In the genomic region with DNA sequence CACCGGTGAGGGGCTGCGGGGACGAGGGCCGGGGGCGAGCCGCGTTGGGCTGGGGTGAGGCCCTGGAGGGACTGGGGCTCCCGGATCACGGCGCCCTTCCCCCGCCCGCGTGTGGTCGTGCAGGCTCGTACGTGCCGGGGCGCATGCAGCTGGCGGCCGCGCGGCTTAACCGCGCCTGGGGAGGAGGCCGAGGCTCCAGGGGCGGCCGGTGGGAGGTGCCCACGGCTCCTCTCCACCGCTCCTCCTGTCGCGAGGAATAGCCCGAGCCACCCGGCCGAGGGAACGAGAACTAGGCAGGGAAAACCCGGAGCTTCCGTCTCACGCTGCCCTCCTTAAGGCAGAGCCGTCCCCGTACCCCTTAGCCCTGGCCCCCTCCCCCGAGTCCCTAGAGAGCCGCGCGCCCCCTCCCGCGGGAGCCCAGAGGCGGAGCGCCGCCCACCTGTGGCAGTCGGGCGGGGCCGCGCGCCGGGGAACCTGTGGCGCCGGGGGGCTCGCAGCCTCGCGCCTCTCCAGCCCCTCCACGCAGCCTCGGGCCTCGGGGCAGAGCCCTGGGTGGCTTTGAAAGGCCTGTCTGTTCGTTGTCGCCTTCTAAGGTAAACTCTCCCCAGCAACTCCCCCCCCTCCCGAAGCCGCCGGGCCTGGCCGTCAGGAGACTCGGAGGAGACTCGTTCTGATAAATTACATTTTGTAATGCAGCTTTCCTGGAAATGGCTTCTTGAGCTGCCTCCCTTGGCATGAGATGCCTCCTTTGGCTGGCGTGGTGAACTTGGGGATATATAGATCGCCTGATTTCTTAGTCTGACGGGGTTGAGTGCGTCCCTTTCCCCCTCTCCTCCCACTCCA, we compare ENCODE assay signal across 8 cellular contexts. TPM values are rescaled to one million over a fixed set of nuclear protein-coding genes. Genes with fewer than 3 reads are reported as not detected.
DNase-seq lines count a peak whose midpoint lies in the region; ATAC-seq and TF ChIP-seq lines count a peak whose summit lies in the region.

No MANE protein-coding gene starts in this region.

- no peak for TF ChIP-seq CTCF in brain microvascular endothelial cell (IDR thresholded peaks at IDR 0.05; ENCODE audit: low read depth, low read length, missing control alignments)

- H3K36me3 ChIP-seq in SK-N-MC (ENCODE audit: insufficient read depth, low read length) (no peaks in the 10 kb centered on the region), brain microvascular endothelial cell (replicated peaks) (no peaks in the 10 kb centered on the region)

- in situ Hi-C loops in brain microvascular endothelial cell (cut with HindIII; ENCODE audit: low pct_ligation_motif_present, low sequenced_read_pairs): no loop called here

- no peaks in the 10 kb centered on the region for H3K9me3 ChIP-seq in SK-N-MC (ENCODE audit: low read depth, low read length)

- peak overlapping the region; percentile 91 for H3K4me3 ChIP-seq in SK-N-MC
- peak overlapping the region; percentile 60 for H3K4me3 ChIP-seq in brain microvascular endothelial cell (ENCODE audit: low read depth, low read length)

- H3K27me3 ChIP-seq in brain microvascular endothelial cell (replicated peaks): no peaks in the 10 kb centered on the region

- H3K9ac ChIP-seq in SK-N-MC (ENCODE audit: insufficient read length): peak overlapping the region; percentile 61

- H3K27ac ChIP-seq in SK-N-MC (peak overlapping the region; percentile 50; the same call in 1 of the 2 replicates), brain microvascular endothelial cell (no peak overlapping the region)

- ATAC-seq in GM19455 (IDR thresholded peaks at IDR 0.05; ENCODE audit: unreplicated experiment) (peak; percentile 67), HG03521 (IDR thresholded peaks at IDR 0.05; ENCODE audit: unreplicated experiment) (peak; percentile 42)

- peak; percentile 6 for DNase-seq in DMS79 (lab: John Stamatoyannopoulos, UW)
- peak; percentile 16 for DNase-seq in SK-N-MC (ENCODE audit: low read depth, low spot score)
- no peak for DNase-seq in brain microvascular endothelial cell
- peak; percentile 51 for DNase-seq in iPS-NIHi7 (ENCODE audit: extremely low spot score)
- DNase-seq in stimulated activated CD4-positive, alpha-beta T cell treated with anti-CD3 and anti-CD28 coated beads, Interleukin-12 subunit alpha, Interleukin-12 subunit beta, amount 100 ng/mL, for 4 hours: peak; percentile 28
- DNase-seq in mesenteric fat pad (ENCODE audit: low spot score): no peak

RNA-seq across cellular contexts. Expression of gene AK4, which starts 0.8 kb away (rescaled TPM):
- 101 TPM for total RNA-seq in mesenteric fat pad

Comparison
In these comparisons a context has a peak if more than half of its experiments do, and no peak if none do; other contexts are left out.
1. DNase-seq: peak in DMS79 (single experiment), SK-N-MC (single experiment), iPS-NIHi7 (single experiment) and stimulated activated CD4-positive, alpha-beta T cell treated with anti-CD3 and anti-CD28 coated beads, Interleukin-12 subunit alpha, Interleukin-12 subunit beta, amount 100 ng/mL, for 4 hours (single experiment); none in brain microvascular endothelial cell (single experiment) and mesenteric fat pad (single experiment).